Comparison of ENCODE assay signal across 12 cellular contexts in the genomic region with DNA sequence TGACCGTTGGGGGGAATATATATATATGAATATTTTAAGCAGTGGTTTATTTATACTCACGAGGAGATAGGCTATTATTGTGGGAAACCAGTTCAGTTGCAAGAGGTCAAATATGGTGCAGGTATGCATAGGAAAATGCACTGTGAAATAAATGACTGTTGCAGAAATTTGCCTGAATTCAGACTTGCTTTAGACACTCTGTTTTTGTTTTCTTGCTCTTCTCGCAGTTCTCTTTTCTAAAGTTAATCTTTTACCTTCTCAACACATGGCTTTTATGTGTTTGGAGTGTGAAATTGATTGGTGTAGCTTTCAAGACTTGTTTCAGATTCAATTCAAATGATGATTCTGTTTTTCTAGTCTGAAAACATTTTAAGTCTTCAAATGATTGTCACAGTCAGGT.
DNase-seq lines count a peak whose midpoint lies in the region; ATAC-seq and TF ChIP-seq lines count a peak whose summit lies in the region.
"Had no signal": no experiment of that assay in that cellular context is flagged by ENCODE, and none has a peak within 500 bp of the region (broad histone marks: within the 10 kb centered on the region; RNA-seq: fewer than 3 reads in every experiment).

No MANE protein-coding gene starts in this region.

- DNase-seq in Calu3 (no peak), superior temporal gyrus (ENCODE audit: extremely low spot score) (no peak)
- no peak for DNase-seq in activated T-cell treated with anti-CD3 and anti-CD28 coated beads, Interleukin-2, amount 50 U/mL, for 24 hours
- no peak for DNase-seq in activated CD4-positive, alpha-beta memory T cell treated with anti-CD3 and anti-CD28 coated beads for 36 hours
- DNase-seq in activated CD4-positive, alpha-beta T cell treated with anti-CD3 and anti-CD28 coated beads, Interleukin-2, amount 10 ng/mL, durations not matched to agents 7 days and 5 days: no peak
- DNase-seq: BE2C, left colon, NCI-H1105 treated with DMSO at 0.1 percent for 48 hours had no signal

- ATAC-seq in GM19397 (IDR thresholded peaks at IDR 0.05; ENCODE audit: unreplicated experiment) (peak; percentile 54), HG02943 (IDR thresholded peaks at IDR 0.05; ENCODE audit: low read depth, unreplicated experiment) (peak; percentile 64)
- no peak for ATAC-seq in activated T-helper 17 cell treated with anti-CD3 and anti-CD28 coated beads, Interleukin-2, amount 50 U/mL, for 72 hours (replicated peaks)
- ATAC-seq: left colon had no signal

- H3K27me3 Mint-ChIP-seq in Calu3 (ENCODE audit: unreplicated experiment): no peaks in the 10 kb centered on the region
- H3K27me3 Mint-ChIP-seq in activated T-helper 17 cell treated with anti-CD3 and anti-CD28 coated beads, Interleukin-2, amount 50 U/mL, for 72 hours: no peaks in the 10 kb centered on the region
- H3K27me3 Mint-ChIP-seq in activated T-cell treated with anti-CD3 and anti-CD28 coated beads, Interleukin-2, amount 50 U/mL, for 24 hours: no peaks in the 10 kb centered on the region
- no peaks in the 10 kb centered on the region for H3K27me3 Mint-ChIP-seq in activated CD4-positive, alpha-beta memory T cell treated with anti-CD3 and anti-CD28 coated beads for 36 hours
- no peaks in the 10 kb centered on the region for H3K27me3 Mint-ChIP-seq in activated CD4-positive, alpha-beta T cell treated with anti-CD3 and anti-CD28 coated beads, Interleukin-2, amount 10 ng/mL, durations not matched to agents 7 days and 5 days

- H3K4me3 Mint-ChIP-seq in Calu3 (ENCODE audit: low read depth, unreplicated experiment): peak overlapping the region; percentile 4
- no peak overlapping the region for H3K4me3 Mint-ChIP-seq in activated T-helper 17 cell treated with anti-CD3 and anti-CD28 coated beads, Interleukin-2, amount 50 U/mL, for 72 hours
- H3K4me3 Mint-ChIP-seq in activated T-cell treated with anti-CD3 and anti-CD28 coated beads, Interleukin-2, amount 50 U/mL, for 24 hours: no peak overlapping the region
- H3K4me3 Mint-ChIP-seq in activated CD4-positive, alpha-beta memory T cell treated with anti-CD3 and anti-CD28 coated beads for 36 hours: no peak overlapping the region
- no peak overlapping the region for H3K4me3 Mint-ChIP-seq in activated CD4-positive, alpha-beta T cell treated with anti-CD3 and anti-CD28 coated beads, Interleukin-2, amount 10 ng/mL, durations not matched to agents 7 days and 5 days

- TF ChIP-seq CTCF in Calu3 (IDR thresholded peaks at IDR 0.05; ENCODE audit: unreplicated experiment): no peak

- no TSS peak for BruUV-seq in Calu3 (replicated peaks; lab: Mats Ljungman, UMichigan)

- CTCF ChIA-PET in Calu3 (lab: Charles Lee): no interaction called here
- CTCF ChIA-PET in activated CD4-positive, alpha-beta memory T cell treated with anti-CD3 and anti-CD28 coated beads for 36 hours (lab: Charles Lee): interaction anchor here (3.2 kb wide), 1 partner anchor 111 kb away, joined by 14 read pairs; no protein-coding TSS in a partner anchor
- CTCF ChIA-PET in activated CD4-positive, alpha-beta T cell treated with anti-CD3 and anti-CD28 coated beads, Interleukin-2, amount 10 ng/mL, durations not matched to agents 7 days and 5 days (lab: Charles Lee): interaction anchor here (0.6 to 1.2 kb wide), 4 partner anchors 8 to 375 kb away, joined by 3 read pairs; no protein-coding TSS in a partner anchor

- POLR2A ChIA-PET in activated CD4-positive, alpha-beta memory T cell treated with anti-CD3 and anti-CD28 coated beads for 36 hours (lab: Charles Lee): no interaction called here
- POLR2A ChIA-PET in activated CD4-positive, alpha-beta T cell treated with anti-CD3 and anti-CD28 coated beads, Interleukin-2, amount 10 ng/mL, durations not matched to agents 7 days and 5 days (lab: Charles Lee): no interaction called here

- H3K4me1 Mint-ChIP-seq in Calu3 (ENCODE audit: low read depth, unreplicated experiment): peaks cover 59% of the 10 kb centered on the region
- H3K4me1 Mint-ChIP-seq in activated T-helper 17 cell treated with anti-CD3 and anti-CD28 coated beads, Interleukin-2, amount 50 U/mL, for 72 hours: peaks cover 35% of the 10 kb centered on the region
- peaks cover 46% of the 10 kb centered on the region for H3K4me1 Mint-ChIP-seq in activated T-cell treated with anti-CD3 and anti-CD28 coated beads, Interleukin-2, amount 50 U/mL, for 24 hours (ENCODE audit: low read depth)
- peaks cover 32% of the 10 kb centered on the region for H3K4me1 Mint-ChIP-seq in activated CD4-positive, alpha-beta memory T cell treated with anti-CD3 and anti-CD28 coated beads for 36 hours (ENCODE audit: low read depth)
- H3K4me1 Mint-ChIP-seq in activated CD4-positive, alpha-beta T cell treated with anti-CD3 and anti-CD28 coated beads, Interleukin-2, amount 10 ng/mL, durations not matched to agents 7 days and 5 days: peaks cover 52% of the 10 kb centered on the region

- peak overlapping the region; percentile 79 for H3K27ac Mint-ChIP-seq in Calu3 (ENCODE audit: unreplicated experiment)
- peak overlapping the region; percentile 46 for H3K27ac Mint-ChIP-seq in activated T-helper 17 cell treated with anti-CD3 and anti-CD28 coated beads, Interleukin-2, amount 50 U/mL, for 72 hours
- H3K27ac Mint-ChIP-seq in activated T-cell treated with anti-CD3 and anti-CD28 coated beads, Interleukin-2, amount 50 U/mL, for 24 hours: no peak overlapping the region
- H3K27ac Mint-ChIP-seq in activated CD4-positive, alpha-beta memory T cell treated with anti-CD3 and anti-CD28 coated beads for 36 hours: no peak overlapping the region
- H3K27ac Mint-ChIP-seq in activated CD4-positive, alpha-beta T cell treated with anti-CD3 and anti-CD28 coated beads, Interleukin-2, amount 10 ng/mL, durations not matched to agents 7 days and 5 days: no peak overlapping the region
- H3K27ac Mint-ChIP-seq: activated T-helper 2 cell treated with anti-CD3 and anti-CD28 coated beads, Interferon-gamma antibody, Interleukin-2, Interleukin-4, amounts not matched to agents 10 μg/mL and 5 μg/mL and 100 μg/mL, durations not matched to agents 14 hours and 24 hours and 36 hours had no signal

- intact Hi-C loops in Calu3 (cut with micrococcal nuclease; ENCODE audit: unreplicated experiment): loop anchor here (5.0 kb wide), 1 partner anchor 55 kb away; no protein-coding TSS in a partner anchor
- intact Hi-C loops in activated CD4-positive, alpha-beta memory T cell treated with anti-CD3 and anti-CD28 coated beads for 36 hours (cut with micrococcal nuclease): no loop called here

- no peaks in the 10 kb centered on the region for H3K9me3 Mint-ChIP-seq in Calu3 (ENCODE audit: low read depth, unreplicated experiment)
- H3K9me3 Mint-ChIP-seq in activated T-helper 17 cell treated with anti-CD3 and anti-CD28 coated beads, Interleukin-2, amount 50 U/mL, for 72 hours: no peaks in the 10 kb centered on the region
- no peaks in the 10 kb centered on the region for H3K9me3 Mint-ChIP-seq in activated T-cell treated with anti-CD3 and anti-CD28 coated beads, Interleukin-2, amount 50 U/mL, for 24 hours
- H3K9me3 Mint-ChIP-seq in activated CD4-positive, alpha-beta memory T cell treated with anti-CD3 and anti-CD28 coated beads for 36 hours: no peaks in the 10 kb centered on the region
- no peaks in the 10 kb centered on the region for H3K9me3 Mint-ChIP-seq in activated CD4-positive, alpha-beta T cell treated with anti-CD3 and anti-CD28 coated beads, Interleukin-2, amount 10 ng/mL, durations not matched to agents 7 days and 5 days
- H3K9me3 Mint-ChIP-seq: activated T-helper 2 cell treated with anti-CD3 and anti-CD28 coated beads, Interferon-gamma antibody, Interleukin-2, Interleukin-4, amounts not matched to agents 10 μg/mL and 5 μg/mL and 100 μg/mL, durations not matched to agents 14 hours and 24 hours and 36 hours had no signal

- no peaks in the 10 kb centered on the region for H3K36me3 Mint-ChIP-seq in Calu3 (ENCODE audit: insufficient read depth, unreplicated experiment)
- H3K36me3 Mint-ChIP-seq in activated T-helper 17 cell treated with anti-CD3 and anti-CD28 coated beads, Interleukin-2, amount 50 U/mL, for 72 hours (ENCODE audit: low read depth): no peaks in the 10 kb centered on the region
- H3K36me3 Mint-ChIP-seq in activated T-cell treated with anti-CD3 and anti-CD28 coated beads, Interleukin-2, amount 50 U/mL, for 24 hours (ENCODE audit: low read depth): peaks cover 7% of the 10 kb centered on the region
- H3K36me3 Mint-ChIP-seq in activated CD4-positive, alpha-beta memory T cell treated with anti-CD3 and anti-CD28 coated beads for 36 hours: peaks cover 3% of the 10 kb centered on the region
- H3K36me3 Mint-ChIP-seq in activated CD4-positive, alpha-beta T cell treated with anti-CD3 and anti-CD28 coated beads, Interleukin-2, amount 10 ng/mL, durations not matched to agents 7 days and 5 days (ENCODE audit: low read depth): peaks cover 10% of the 10 kb centered on the region

Comparison
In these comparisons a context has a peak if more than half of its experiments do, and no peak if none do; other contexts are left out.
1. H3K27ac Mint-ChIP-seq: peak in Calu3 (single experiment) and activated T-helper 17 cell treated with anti-CD3 and anti-CD28 coated beads, Interleukin-2, amount 50 U/mL, for 72 hours (single experiment); none in activated T-cell treated with anti-CD3 and anti-CD28 coated beads, Interleukin-2, amount 50 U/mL, for 24 hours (single experiment), activated CD4-positive, alpha-beta memory T cell treated with anti-CD3 and anti-CD28 coated beads for 36 hours (single experiment) and activated CD4-positive, alpha-beta T cell treated with anti-CD3 and anti-CD28 coated beads, Interleukin-2, amount 10 ng/mL, durations not matched to agents 7 days and 5 days (single experiment).